Comparison of ENCODE assay signal across 24 cellular contexts in genomic region chr2:173926875-173927274, GRCh38. TPM values are rescaled to one million over a fixed set of nuclear protein-coding genes. Genes with fewer than 3 reads are reported as not detected.
DNase-seq lines count a peak whose midpoint lies in the region; ATAC-seq, FAIRE-seq and TF ChIP-seq lines count a peak whose summit lies in the region.
"Had no signal": no experiment of that assay in that cellular context is flagged by ENCODE, and none has a peak within 500 bp of the region (broad histone marks: within the 10 kb centered on the region; RNA-seq: fewer than 3 reads in every experiment).

No MANE protein-coding gene starts in this region.

- CTCF ChIA-PET in HepG2 (lab: Yijun Ruan, JAX; ENCODE audit: low intra/inter-chr PET ratio, low total read pairs), result no interaction called here
- CTCF ChIA-PET in GM10248 (lab: Yijun Ruan, JAX), result interaction anchor here (1.8 kb wide), 1 partner anchor 13 kb away, joined by 6 read pairs; no protein-coding TSS in a partner anchor

- H3K9me3 Mint-ChIP-seq in central memory CD8-positive, alpha-beta T cell, result no peaks in the 10 kb centered on the region
- H3K9me3 Mint-ChIP-seq: CD4-positive, alpha-beta memory T cell had no signal

- H3K36me3 ChIP-seq in HepG2 (replicated peaks in 1 of 2; ENCODE audit: control insufficient read depth in 1 of 2, insufficient read depth in 2 of 2, low read length in 2 of 2) (peaks cover 6 to 13% of the 10 kb centered on the region in 2 experiments; a peak in 4 of 5 replicates), right lobe of liver (no peaks in the 10 kb centered on the region)
- H3K36me3 ChIP-seq: BE2C had no signal

- H3K27ac ChIP-seq in HepG2 (ENCODE audit: extremely low read length, insufficient read depth, low read length), result no peak overlapping the region
- H3K27ac ChIP-seq in right lobe of liver, result no peak overlapping the region
- H3K27ac ChIP-seq: PC-9 had no signal

- no peaks in the 10 kb centered on the region for H3K27me3 Mint-ChIP-seq in central memory CD8-positive, alpha-beta T cell
- H3K27me3 Mint-ChIP-seq: CD4-positive, alpha-beta memory T cell; IgD-negative memory B cell had no signal

- ATAC-seq in HepG2 (no peak), right lobe of liver (no peak), GM21447 (IDR thresholded peaks at IDR 0.05; ENCODE audit: unreplicated experiment) (no peak)
- no peak for ATAC-seq in central memory CD8-positive, alpha-beta T cell (replicated peaks; ENCODE audit: extremely low read depth, poor library complexity, severe bottlenecking)
- ATAC-seq: HCT116 had no signal

- TF ChIP-seq RAD21 in HepG2 (CRISPR knock-in tag; IDR thresholded peaks at IDR 0.05), result no peak

- DNase-seq in HepG2 (ENCODE audit: low spot score) (no peak), right lobe of liver (no peak), GM12891 (ENCODE audit: insufficient read length, low spot score) (no peak), NCI-H69 (lab: John Stamatoyannopoulos, UW) (no peak), GM10248 (ENCODE audit: extremely low spot score) (no peak)
- DNase-seq in central memory CD8-positive, alpha-beta T cell (ENCODE audit: low spot score in 2 of 2), result no peak
- DNase-seq: BE2C, Calu3, DMS153, MM.1S, NCI-H1048, NCI-H1417 treated with DMSO at 0.1 percent for 48 hours, NCI-H187, NCI-H510A, NCI-H748 treated with DMSO at 0.1 percent for 48 hours, PC-9, RPMI8226, SHP77 had no signal

- H4K20me1 ChIP-seq in HepG2 (ENCODE audit: insufficient read depth, low read length), result peaks cover 35% of the 10 kb centered on the region

- no peaks in the 10 kb centered on the region for H3K4me1 ChIP-seq in HepG2 (ENCODE audit: insufficient read depth, low read length)
- H3K4me1 ChIP-seq in right lobe of liver, result peaks cover 0 to 13% (median 0%) of the 10 kb centered on the region in 4 donors
- H3K4me1 ChIP-seq: BE2C had no signal

- H3K9me3 ChIP-seq in HepG2 (ENCODE audit: low read length) (no peaks in the 10 kb centered on the region), right lobe of liver (no peaks in the 10 kb centered on the region)
- H3K9me3 ChIP-seq: BE2C had no signal

- TF ChIP-seq CTCF in HepG2 (CRISPR knock-in tag; IDR thresholded peaks at IDR 0.05) (no peak), right lobe of liver (IDR thresholded peaks at IDR 0.05) (no peak), GM10248 (IDR thresholded peaks at IDR 0.05; ENCODE audit: control extremely low read depth, extremely low read depth, low read depth, missing control alignments) (no peak)

- H3K9ac ChIP-seq in HepG2 (ENCODE audit: insufficient read depth, low read depth, low read length), result no peak overlapping the region

- H3K4me2 ChIP-seq in HepG2 (ENCODE audit: low read depth, low read length), result no peak overlapping the region
- H3K4me2 ChIP-seq: PC-9 had no signal

- H3K79me2 ChIP-seq in HepG2 (ENCODE audit: insufficient read depth, low read length), result peaks cover 96% of the 10 kb centered on the region

- BruUV-seq in HepG2 (replicated peaks; lab: Mats Ljungman, UMichigan), result no TSS peak

- intact Hi-C loops in HepG2 (cut with micrococcal nuclease; ENCODE audit: unreplicated experiment) (no loop called here), right lobe of liver (cut with DNase I) (no loop called here)

- FAIRE-seq in HepG2 (lab: Jason Lieb, UNC) (no peak), GM12891 (lab: Jason Lieb, UNC) (peak; percentile 50)
- FAIRE-seq: H1, HTR-8/SVneo had no signal

- H3K27ac Mint-ChIP-seq in central memory CD8-positive, alpha-beta T cell (ENCODE audit: low read depth), result peak overlapping the region; percentile 35

- POLR2A ChIA-PET in HepG2 (lab: Yijun Ruan, JAX) (no interaction called here), GM10248 (lab: Yijun Ruan, JAX) (no interaction called here)

- no peaks in the 10 kb centered on the region for H3K27me3 ChIP-seq in HepG2 (ENCODE audit: control insufficient read depth in 1 of 2, insufficient read depth in 2 of 2, low read length in 2 of 2)
- no peaks in the 10 kb centered on the region for H3K27me3 ChIP-seq in right lobe of liver
- H3K27me3 ChIP-seq: BE2C had no signal

- peaks cover 63% of the 10 kb centered on the region for H3K4me1 Mint-ChIP-seq in central memory CD8-positive, alpha-beta T cell

- no peak for TF ChIP-seq EP300 in HepG2 (IDR thresholded peaks at IDR 0.05; ENCODE audit: low read depth in 2 of 2, low read length in 2 of 2)
- TF ChIP-seq EP300 in HepG2 (CRISPR knock-in tag; IDR thresholded peaks at IDR 0.05; ENCODE audit: borderline replicate concordance), result no peak

- H3K4me3 Mint-ChIP-seq in central memory CD8-positive, alpha-beta T cell, result no peak overlapping the region

- no peak overlapping the region for H2AFZ ChIP-seq in HepG2 (ENCODE audit: low read length)
- H2AFZ ChIP-seq: PC-9 had no signal

- TF ChIP-seq POLR2A in HepG2 (IDR thresholded peaks at IDR 0.05; ENCODE audit: insufficient read depth in 1 of 2, low read depth in 2 of 2, low read length in 2 of 2) (no peak), right lobe of liver (IDR thresholded peaks at IDR 0.05) (no peak), GM12891 (IDR thresholded peaks at IDR 0.05; ENCODE audit: low read depth, low read length) (no peak; the same call in 1 of the 2 replicates)

- peaks cover 10% of the 10 kb centered on the region for H3K36me3 Mint-ChIP-seq in central memory CD8-positive, alpha-beta T cell (ENCODE audit: insufficient read depth)

- in situ Hi-C loops in HepG2 (cut with HindIII; ENCODE audit: extremely low pct_ligation_motif_present, low pct_unique_long_range_greater_than_20kb), result no loop called here

- H3K4me3 ChIP-seq in HepG2 (replicated peaks in 1 of 3; ENCODE audit: insufficient read depth in 1 of 3, low read depth in 2 of 3, low read length in 3 of 3) (no peak overlapping the region), right lobe of liver (no peak overlapping the region)
- H3K4me3 ChIP-seq: PC-9 had no signal

TF ChIP-seq in HepG2, 621 proteins besides CTCF, POLR2A, EP300 and RAD21:
- TF ChIP-seq ZBTB20 (CRISPR knock-in tag; IDR thresholded peaks at IDR 0.05; ENCODE audit: borderline replicate concordance, low read depth), result no peak
- TF ChIP-seq MTF2 (CRISPR knock-in tag; IDR thresholded peaks at IDR 0.05; ENCODE audit: borderline replicate concordance), result no peak
- 0 out of 2 replicates have a peak, but pooled peaks have one; percentile 13 for TF ChIP-seq RAD51 (IDR thresholded peaks at IDR 0.05; ENCODE audit: borderline replicate concordance)
- TF ChIP-seq SRSF4 (IDR thresholded peaks at IDR 0.05; ENCODE audit: low read depth, low read length, poor library complexity, severe bottlenecking), result no peak
- no peak for TF ChIP-seq ZFP37 (CRISPR knock-in tag; IDR thresholded peaks at IDR 0.05; ENCODE audit: borderline replicate concordance)
- TF ChIP-seq ZNF569 (CRISPR knock-in tag; IDR thresholded peaks at IDR 0.05; ENCODE audit: borderline replicate concordance), result no peak
- no peak for TF ChIP-seq POLR2AphosphoS5 (IDR thresholded peaks at IDR 0.05; ENCODE audit: low read depth, low read length)
- no peak for TF ChIP-seq KLF6 (CRISPR knock-in tag; IDR thresholded peaks at IDR 0.05)

TF ChIP-seq in GM12891, 5 proteins besides CTCF, POLR2A, EP300 and RAD21:
- TF ChIP-seq PAX5 (IDR thresholded peaks at IDR 0.05; ENCODE audit: insufficient read depth, low read length, severe bottlenecking), result no peak
- TF ChIP-seq POLR2AphosphoS5 (IDR thresholded peaks at IDR 0.05; ENCODE audit: low read depth, low read length), result no peak
- no peak for TF ChIP-seq TAF1 (IDR thresholded peaks at IDR 0.05; ENCODE audit: low read depth, low read length)
- no peak for TF ChIP-seq SPI1 (IDR thresholded peaks at IDR 0.05; ENCODE audit: low read depth, low read length)
- no peak for TF ChIP-seq POU2F2 (IDR thresholded peaks at IDR 0.05; ENCODE audit: low read depth, low read length)
TF ChIP-seq in GM12891: peak in this region for 0.

RNA-seq across cellular contexts. Expression of gene SP3, which starts 38.3 kb away (rescaled TPM):
- 132 and 171 TPM in 2 replicates for total RNA-seq in HepG2 (2016; rRNA removed; fragmentation: Illumina TruSeq; extraction: Trizol)
- total RNA-seq in HepG2 (2016; cell fraction: cytosol; rRNA removed; fragmentation: Illumina TruSeq; extraction: Trizol; ENCODE audit: low read depth), result 46.7 and 54.6 TPM in 2 replicates
- 129 and 171 TPM in 2 replicates for total RNA-seq in HepG2 (2016; cell fraction: insoluble cytoplasmic fraction; rRNA removed; fragmentation: Illumina TruSeq; extraction: Trizol)
- 117 and 137 TPM in 2 replicates for total RNA-seq in HepG2 (2016; cell fraction: membrane; rRNA removed; fragmentation: Illumina TruSeq; extraction: Trizol)
- total RNA-seq in HepG2 (2016; cell fraction: nucleus; rRNA removed; fragmentation: Illumina TruSeq; extraction: Trizol), result 111 and 118 TPM in 2 replicates
- 53.9 and 57.3 TPM in 2 replicates for polyA plus RNA-seq in HepG2 (2011; rRNA removed)
- polyA plus RNA-seq in HepG2 (2011; cell fraction: cytosol; rRNA removed), result 24.5 and 38.2 TPM in 2 replicates
- 29.7 TPM in 2 replicates for polyA plus RNA-seq in HepG2 (2011; cell fraction: nucleus; rRNA removed)
- polyA plus RNA-seq in HepG2 (2012), result 42.0 and 48.0 TPM in 2 replicates
- 5.3 and 5.5 TPM in 2 replicates for polyA plus RNA-seq in HepG2 (2016; cell fraction: cytosol; fragmentation: Illumina TruSeq; extraction: Trizol; ENCODE audit: low read depth)
- 79.1 and 85.5 TPM in 2 replicates for polyA plus RNA-seq in HepG2 (2016; cell fraction: insoluble cytoplasmic fraction; fragmentation: Illumina TruSeq; extraction: Trizol; ENCODE audit: low read depth)
- 24.8 and 28.9 TPM in 2 replicates for polyA plus RNA-seq in HepG2 (2016; cell fraction: membrane; fragmentation: Illumina TruSeq; extraction: Trizol; ENCODE audit: low read depth)
- polyA plus RNA-seq in HepG2 (2016; cell fraction: nucleus; fragmentation: Illumina TruSeq; extraction: Trizol; ENCODE audit: insufficient read depth, low read depth), result 51.2 and 54.9 TPM in 2 replicates
- 45.0 and 74.0 TPM in 2 replicates for polyA minus RNA-seq in HepG2 (2011; rRNA and poly(A)+ RNA removed; ENCODE audit: low replicate concordance)
- 67.2 and 72.9 TPM in 2 replicates for polyA minus RNA-seq in HepG2 (2011; cell fraction: cytosol; rRNA and poly(A)+ RNA removed)
- polyA minus RNA-seq in HepG2 (2011; cell fraction: nucleus; rRNA and poly(A)+ RNA removed), result 202 and 214 TPM in 2 replicates
- 10 to 100 TPM; 28.4 to 36.5 (median 32.4) TPM for total RNA-seq in right lobe of liver
- 19.9 TPM for polyA plus RNA-seq in GM12891 (2012; ENCODE audit: low read depth, missing spikeins)
